Comparison of ENCODE assay signal across 1 cellular context in the genomic region with DNA sequence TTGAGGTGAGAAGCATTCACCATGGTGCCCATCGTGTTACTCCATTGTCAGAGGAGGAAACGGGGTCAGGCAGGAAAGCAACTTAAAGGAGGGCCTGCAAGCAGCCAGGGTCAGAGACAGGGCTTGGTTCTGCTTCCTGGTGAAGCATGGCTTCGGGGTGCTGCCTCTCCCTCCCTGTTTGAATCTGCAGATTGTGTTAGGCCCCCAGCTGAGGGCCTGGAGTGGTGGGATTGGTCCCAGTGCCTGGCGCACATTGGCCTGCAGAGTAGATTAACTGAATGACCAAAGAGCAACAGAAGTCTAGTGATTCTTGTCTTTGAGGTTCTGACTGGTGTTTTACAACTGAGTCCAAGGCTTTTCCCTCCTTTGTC.
TF ChIP-seq lines count a peak whose summit lies in the region.

No MANE protein-coding gene starts in this region.

TF ChIP-seq in GM23338, 12 proteins besides CTCF, POLR2A, EP300 and RAD21 (continued from another document):
- TF ChIP-seq, protein P1, sequence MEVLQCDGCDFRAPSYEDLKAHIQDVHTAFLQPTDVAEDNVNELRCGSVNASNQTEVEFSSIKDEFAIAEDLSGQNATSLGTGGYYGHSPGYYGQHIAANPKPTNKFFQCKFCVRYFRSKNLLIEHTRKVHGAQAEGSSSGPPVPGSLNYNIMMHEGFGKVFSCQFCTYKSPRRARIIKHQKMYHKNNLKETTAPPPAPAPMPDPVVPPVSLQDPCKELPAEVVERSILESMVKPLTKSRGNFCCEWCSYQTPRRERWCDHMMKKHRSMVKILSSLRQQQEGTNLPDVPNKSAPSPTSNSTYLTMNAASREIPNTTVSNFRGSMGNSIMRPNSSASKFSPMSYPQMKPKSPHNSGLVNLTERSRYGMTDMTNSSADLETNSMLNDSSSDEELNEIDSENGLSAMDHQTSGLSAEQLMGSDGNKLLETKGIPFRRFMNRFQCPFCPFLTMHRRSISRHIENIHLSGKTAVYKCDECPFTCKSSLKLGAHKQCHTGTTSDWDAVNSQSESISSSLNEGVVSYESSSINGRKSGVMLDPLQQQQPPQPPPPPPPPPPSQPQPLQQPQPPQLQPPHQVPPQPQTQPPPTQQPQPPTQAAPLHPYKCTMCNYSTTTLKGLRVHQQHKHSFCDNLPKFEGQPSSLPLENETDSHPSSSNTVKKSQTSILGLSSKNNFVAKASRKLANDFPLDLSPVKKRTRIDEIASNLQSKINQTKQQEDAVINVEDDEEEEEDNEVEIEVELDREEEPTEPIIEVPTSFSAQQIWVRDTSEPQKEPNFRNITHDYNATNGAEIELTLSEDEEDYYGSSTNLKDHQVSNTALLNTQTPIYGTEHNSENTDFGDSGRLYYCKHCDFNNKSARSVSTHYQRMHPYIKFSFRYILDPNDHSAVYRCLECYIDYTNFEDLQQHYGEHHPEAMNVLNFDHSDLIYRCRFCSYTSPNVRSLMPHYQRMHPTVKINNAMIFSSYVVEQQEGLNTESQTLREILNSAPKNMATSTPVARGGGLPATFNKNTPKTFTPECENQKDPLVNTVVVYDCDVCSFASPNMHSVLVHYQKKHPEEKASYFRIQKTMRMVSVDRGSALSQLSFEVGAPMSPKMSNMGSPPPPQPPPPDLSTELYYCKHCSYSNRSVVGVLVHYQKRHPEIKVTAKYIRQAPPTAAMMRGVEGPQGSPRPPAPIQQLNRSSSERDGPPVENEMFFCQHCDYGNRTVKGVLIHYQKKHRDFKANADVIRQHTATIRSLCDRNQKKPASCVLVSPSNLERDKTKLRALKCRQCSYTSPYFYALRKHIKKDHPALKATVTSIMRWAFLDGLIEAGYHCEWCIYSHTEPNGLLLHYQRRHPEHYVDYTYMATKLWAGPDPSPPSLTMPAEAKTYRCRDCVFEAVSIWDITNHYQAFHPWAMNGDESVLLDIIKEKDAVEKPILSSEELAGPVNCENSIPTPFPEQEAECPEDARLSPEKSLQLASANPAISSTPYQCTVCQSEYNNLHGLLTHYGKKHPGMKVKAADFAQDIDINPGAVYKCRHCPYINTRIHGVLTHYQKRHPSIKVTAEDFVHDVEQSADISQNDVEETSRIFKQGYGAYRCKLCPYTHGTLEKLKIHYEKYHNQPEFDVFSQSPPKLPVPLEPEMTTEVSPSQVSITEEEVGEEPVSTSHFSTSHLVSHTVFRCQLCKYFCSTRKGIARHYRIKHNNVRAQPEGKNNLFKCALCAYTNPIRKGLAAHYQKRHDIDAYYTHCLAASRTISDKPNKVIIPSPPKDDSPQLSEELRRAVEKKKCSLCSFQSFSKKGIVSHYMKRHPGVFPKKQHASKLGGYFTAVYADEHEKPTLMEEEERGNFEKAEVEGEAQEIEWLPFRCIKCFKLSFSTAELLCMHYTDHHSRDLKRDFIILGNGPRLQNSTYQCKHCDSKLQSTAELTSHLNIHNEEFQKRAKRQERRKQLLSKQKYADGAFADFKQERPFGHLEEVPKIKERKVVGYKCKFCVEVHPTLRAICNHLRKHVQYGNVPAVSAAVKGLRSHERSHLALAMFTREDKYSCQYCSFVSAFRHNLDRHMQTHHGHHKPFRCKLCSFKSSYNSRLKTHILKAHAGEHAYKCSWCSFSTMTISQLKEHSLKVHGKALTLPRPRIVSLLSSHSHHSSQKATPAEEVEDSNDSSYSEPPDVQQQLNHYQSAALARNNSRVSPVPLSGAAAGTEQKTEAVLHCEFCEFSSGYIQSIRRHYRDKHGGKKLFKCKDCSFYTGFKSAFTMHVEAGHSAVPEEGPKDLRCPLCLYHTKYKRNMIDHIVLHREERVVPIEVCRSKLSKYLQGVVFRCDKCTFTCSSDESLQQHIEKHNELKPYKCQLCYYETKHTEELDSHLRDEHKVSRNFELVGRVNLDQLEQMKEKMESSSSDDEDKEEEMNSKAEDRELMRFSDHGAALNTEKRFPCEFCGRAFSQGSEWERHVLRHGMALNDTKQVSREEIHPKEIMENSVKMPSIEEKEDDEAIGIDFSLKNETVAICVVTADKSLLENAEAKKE (CRISPR knock-in tag; IDR thresholded peaks at IDR 0.05): no peak
- TF ChIP-seq JUNB (IDR thresholded peaks at IDR 0.05; ENCODE audit: unreplicated experiment): no peak
- TF ChIP-seq, protein P2, sequence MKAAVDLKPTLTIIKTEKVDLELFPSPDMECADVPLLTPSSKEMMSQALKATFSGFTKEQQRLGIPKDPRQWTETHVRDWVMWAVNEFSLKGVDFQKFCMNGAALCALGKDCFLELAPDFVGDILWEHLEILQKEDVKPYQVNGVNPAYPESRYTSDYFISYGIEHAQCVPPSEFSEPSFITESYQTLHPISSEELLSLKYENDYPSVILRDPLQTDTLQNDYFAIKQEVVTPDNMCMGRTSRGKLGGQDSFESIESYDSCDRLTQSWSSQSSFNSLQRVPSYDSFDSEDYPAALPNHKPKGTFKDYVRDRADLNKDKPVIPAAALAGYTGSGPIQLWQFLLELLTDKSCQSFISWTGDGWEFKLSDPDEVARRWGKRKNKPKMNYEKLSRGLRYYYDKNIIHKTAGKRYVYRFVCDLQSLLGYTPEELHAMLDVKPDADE (IDR thresholded peaks at IDR 0.05): no peak
